19 cellular contexts compared by ENCODE assay signal in genomic region chr2:26557244-26557925, GRCh38.
"Had no signal": no experiment of that assay in that cellular context is flagged by ENCODE, and none has a peak within 500 bp of the region (broad histone marks: within the 10 kb centered on the region; RNA-seq: fewer than 3 reads in every experiment).

No MANE protein-coding gene starts in this region.

- H3K4me1 Mint-ChIP-seq: mesothelial cell of epicardium had no signal

- ATAC-seq: activated CD8-positive, alpha-beta T cell treated with anti-CD3 and anti-CD28 coated beads for 36 hours; effector memory CD8-positive, alpha-beta T cell; left cardiac atrium; SK-N-SH treated with all-trans-retinoic acid at 6 μM for 48 hours had no signal

- H3K4me3 ChIP-seq: skin epidermis, thoracic aorta, upper lobe of left lung had no signal

- DNase-seq: activated B cell treated with CpG ODN at 0.5 μM for 24 hours; activated CD4-positive, alpha-beta T cell treated with anti-CD3 and anti-CD28 coated beads for 48 hours; activated CD8-positive, alpha-beta T cell treated with anti-CD3 and anti-CD28 coated beads for 36 hours; activated naive CD4-positive, alpha-beta T cell treated with anti-CD3 and anti-CD28 coated beads, Interleukin-2, amount 50 U/mL, for 16 hours; amniotic stem cell; effector memory CD8-positive, alpha-beta T cell; nephron progenitor cell; stimulated activated CD4-positive, alpha-beta T cell treated with anti-CD3 and anti-CD28 coated beads, Interleukin-15, amount 100 ng/mL, for 24 hours; stimulated activated CD4-positive, alpha-beta T cell treated with anti-CD3 and anti-CD28 coated beads, Interleukin-2, amount 100 ng/mL, for 48 hours; T-helper 1 cell; T-helper 9 cell had no signal

- FAIRE-seq: islet of Langerhans had no signal

- H3K9me3 Mint-ChIP-seq: activated B cell treated with CpG ODN at 0.5 μM for 24 hours; activated CD8-positive, alpha-beta T cell treated with anti-CD3 and anti-CD28 coated beads for 36 hours; effector memory CD8-positive, alpha-beta T cell; mesothelial cell of epicardium; nephron progenitor cell had no signal

- H3K36me3 ChIP-seq: thoracic aorta, upper lobe of left lung had no signal

- H3K4me3 Mint-ChIP-seq: activated B cell treated with CpG ODN at 0.5 μM for 24 hours; activated CD8-positive, alpha-beta T cell treated with anti-CD3 and anti-CD28 coated beads for 36 hours; effector memory CD8-positive, alpha-beta T cell; mesothelial cell of epicardium; nephron progenitor cell had no signal

- H3K36me3 Mint-ChIP-seq: mesothelial cell of epicardium had no signal

- H3K27ac ChIP-seq: skin epidermis, thoracic aorta, upper lobe of left lung had no signal

- H3K9me3 ChIP-seq: thoracic aorta, upper lobe of left lung had no signal

- H3K27ac Mint-ChIP-seq: activated B cell treated with CpG ODN at 0.5 μM for 24 hours; activated CD8-positive, alpha-beta T cell treated with anti-CD3 and anti-CD28 coated beads for 36 hours; effector memory CD8-positive, alpha-beta T cell; mesothelial cell of epicardium; nephron progenitor cell; progenitor cell of endocrine pancreas had no signal
